ENCODE assay signal across 19 cellular contexts in the genomic region with DNA sequence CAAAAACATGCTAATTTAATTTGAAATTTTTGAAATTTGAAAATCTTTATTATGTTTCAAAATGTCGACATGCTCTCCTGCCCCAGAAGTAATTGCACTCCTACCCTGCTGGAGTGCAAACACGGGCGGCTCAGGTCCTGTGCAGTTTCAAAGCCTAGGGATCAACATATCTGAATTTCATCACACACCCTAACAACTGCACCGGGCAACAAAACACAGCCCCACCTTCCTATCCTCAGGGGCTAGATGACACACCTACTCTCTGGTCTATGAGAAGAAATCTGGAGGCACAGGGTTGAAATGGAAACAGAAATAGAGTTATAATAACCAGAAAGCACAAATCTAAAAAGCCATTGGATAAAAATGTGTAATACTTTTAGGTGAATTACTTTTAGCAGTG.
A peak's percentile ranks its signal among the peaks of the same experiment; 100 is the strongest.
DNase-seq lines count a peak whose midpoint lies in the region; ATAC-seq and TF ChIP-seq lines count a peak whose summit lies in the region.
"Had no signal": no experiment of that assay in that cellular context is flagged by ENCODE, and none has a peak within 500 bp of the region (broad histone marks: within the 10 kb centered on the region; RNA-seq: fewer than 3 reads in every experiment).

No MANE protein-coding gene starts in this region.

- no peaks in the 10 kb centered on the region for H3K36me3 ChIP-seq in KMS-11 (ENCODE audit: insufficient read depth)
- H3K36me3 ChIP-seq in neural progenitor cell = no peaks in the 10 kb centered on the region
- H3K36me3 ChIP-seq: ascending aorta, BE2C, pancreas, SJCRH30, upper lobe of left lung had no signal

- H3K9me3 ChIP-seq in neural progenitor cell (ENCODE audit: low read depth) (no peaks in the 10 kb centered on the region), T-helper 17 cell (ENCODE audit: control insufficient read depth, low read length, poor library complexity, severe bottlenecking) (no peaks in the 10 kb centered on the region)
- H3K9me3 ChIP-seq: ascending aorta, BE2C, pancreas, SJCRH30, upper lobe of left lung had no signal

- peak overlapping the region; percentile 7; the same call in 1 of the 2 replicates for H3K9ac ChIP-seq in KMS-11
- no peak overlapping the region for H3K9ac ChIP-seq in neural progenitor cell

- no peaks in the 10 kb centered on the region for H3K27me3 ChIP-seq in KMS-11 (ENCODE audit: insufficient read depth, low read depth)
- peaks cover 5% of the 10 kb centered on the region for H3K27me3 ChIP-seq in neural progenitor cell
- H3K27me3 ChIP-seq: ascending aorta, BE2C, pancreas, SJCRH30, upper lobe of left lung had no signal

- H2AFZ ChIP-seq in KMS-11 (ENCODE audit: low read depth) = peak overlapping the region; percentile 47; the same call in 1 of the 2 replicates
- no peak overlapping the region for H2AFZ ChIP-seq in neural progenitor cell (replicated peaks)

- peak overlapping the region; percentile 64 for H3K27ac ChIP-seq in KMS-11
- H3K27ac ChIP-seq in neural progenitor cell = no peak overlapping the region
- H3K27ac ChIP-seq: ascending aorta, pancreas, SJCRH30, upper lobe of left lung had no signal

- no peak for ATAC-seq in T-cell (replicated peaks in 1 of 4)
- ATAC-seq in T-helper 17 cell = no peak
- ATAC-seq in HG03196 (IDR thresholded peaks at IDR 0.05; ENCODE audit: unreplicated experiment) = no peak
- ATAC-seq: pancreas had no signal

- peak overlapping the region in 1 of 3 donors; percentile 36 for H3K4me3 Mint-ChIP-seq in T-cell
- H3K4me3 Mint-ChIP-seq in neural progenitor cell = no peak overlapping the region
- H3K4me3 Mint-ChIP-seq in T-helper 17 cell = no peak overlapping the region
- H3K4me3 Mint-ChIP-seq: activated naive CD4-positive, alpha-beta T cell treated with anti-CD3 and anti-CD28 coated beads, Interleukin-2, amount 10 ng/mL, durations not matched to agents 7 days and 5 days had no signal

- no peaks in the 10 kb centered on the region for H3K79me2 ChIP-seq in KMS-11 (ENCODE audit: insufficient read depth, low read depth)
- H3K79me2 ChIP-seq in neural progenitor cell (ENCODE audit: low read depth) = no peaks in the 10 kb centered on the region

- H3K36me3 Mint-ChIP-seq in T-cell (no peaks in the 10 kb centered on the region), neural progenitor cell (no peaks in the 10 kb centered on the region), T-helper 17 cell (ENCODE audit: low read depth) (no peaks in the 10 kb centered on the region)
- H3K36me3 Mint-ChIP-seq: activated naive CD4-positive, alpha-beta T cell treated with anti-CD3 and anti-CD28 coated beads, Interleukin-2, amount 10 ng/mL, durations not matched to agents 7 days and 5 days had no signal

- H3K4me2 ChIP-seq in KMS-11 (peak overlapping the region; percentile 86), neural progenitor cell (peak overlapping the region; percentile 55)

- CTCF ChIA-PET in T-cell (lab: Charles Lee) = no interaction called here

- H3K4me1 ChIP-seq in KMS-11 (ENCODE audit: low read depth, poor library complexity, severe bottlenecking) (peaks cover 96% of the 10 kb centered on the region), neural progenitor cell (peaks cover 58% of the 10 kb centered on the region)
- H3K4me1 ChIP-seq: pancreas had no signal

- H3K9me3 Mint-ChIP-seq in T-cell (no peaks in the 10 kb centered on the region), neural progenitor cell (no peaks in the 10 kb centered on the region)
- H3K9me3 Mint-ChIP-seq: activated naive CD4-positive, alpha-beta T cell treated with anti-CD3 and anti-CD28 coated beads, Interleukin-2, amount 10 ng/mL, durations not matched to agents 7 days and 5 days had no signal

- peaks cover 25 to 32% (median 26%) of the 10 kb centered on the region in 3 donors for H3K4me1 Mint-ChIP-seq in T-cell
- peaks cover 48% of the 10 kb centered on the region for H3K4me1 Mint-ChIP-seq in neural progenitor cell
- H3K4me1 Mint-ChIP-seq in T-helper 17 cell = no peaks in the 10 kb centered on the region

- H3F3A ChIP-seq in neural progenitor cell (ENCODE audit: low read depth) = peaks cover 22% of the 10 kb centered on the region

- TF ChIP-seq CTCF in KMS-11 (conservative IDR thresholded peaks at IDR 0.05; ENCODE audit: low read depth, low read length) (no peak), neural progenitor cell (IDR thresholded peaks at IDR 0.05) (no peak)

- POLR2A ChIA-PET in T-cell (lab: Charles Lee) = no interaction called here

- H3K27ac Mint-ChIP-seq in T-cell (peak overlapping the region; percentile 4 to 19), neural progenitor cell (peak overlapping the region; percentile 67), T-helper 17 cell (no peak overlapping the region)

- DNase-seq in ELF-1 (ENCODE audit: low read depth, low spot score) (peak; percentile 35), T-cell (no peak), neural progenitor cell (ENCODE audit: low spot score) (no peak), NCI-H2196 (lab: John Stamatoyannopoulos, UW; ENCODE audit: unreplicated experiment) (no peak), T-helper 17 cell (no peak), C1 segment of cervical spinal cord (lab: John Stamatoyannopoulos, UW) (no peak)
- DNase-seq: activated CD4-positive, alpha-beta T cell treated with anti-CD3 and anti-CD28 coated beads for 4 hours; activated naive CD4-positive, alpha-beta T cell treated with anti-CD3 and anti-CD28 coated beads, Interleukin-2, amount 10 ng/mL, durations not matched to agents 7 days and 5 days; BE2C; left cardiac atrium; NCI-H1436; NCI-H226; pancreas; stimulated activated CD4-positive, alpha-beta T cell treated with anti-CD3 and anti-CD28 coated beads, Interleukin-12 subunit alpha, Interleukin-12 subunit beta, amount 100 ng/mL, for 4 hours; upper lobe of left lung had no signal

- H3K4me3 ChIP-seq in KMS-11 (IDR thresholded peaks at IDR 0.05; ENCODE audit: insufficient read depth, low read depth, low read length) (peak overlapping the region; percentile 89), neural progenitor cell (no peak overlapping the region)
- H3K4me3 ChIP-seq: ascending aorta, pancreas, SJCRH30, upper lobe of left lung had no signal

- H4K20me1 ChIP-seq in KMS-11 (ENCODE audit: insufficient read depth) = no peaks in the 10 kb centered on the region
- no peaks in the 10 kb centered on the region for H4K20me1 ChIP-seq in neural progenitor cell (ENCODE audit: low read depth)

- no peaks in the 10 kb centered on the region for H3K27me3 Mint-ChIP-seq in T-cell
- H3K27me3 Mint-ChIP-seq in neural progenitor cell (ENCODE audit: insufficient read depth, low read depth) = peaks cover 8% of the 10 kb centered on the region
- H3K27me3 Mint-ChIP-seq in T-helper 17 cell = no peaks in the 10 kb centered on the region
- H3K27me3 Mint-ChIP-seq: activated naive CD4-positive, alpha-beta T cell treated with anti-CD3 and anti-CD28 coated beads, Interleukin-2, amount 10 ng/mL, durations not matched to agents 7 days and 5 days had no signal
